ENCODE assay signal across 2 cellular contexts in the genomic region with DNA sequence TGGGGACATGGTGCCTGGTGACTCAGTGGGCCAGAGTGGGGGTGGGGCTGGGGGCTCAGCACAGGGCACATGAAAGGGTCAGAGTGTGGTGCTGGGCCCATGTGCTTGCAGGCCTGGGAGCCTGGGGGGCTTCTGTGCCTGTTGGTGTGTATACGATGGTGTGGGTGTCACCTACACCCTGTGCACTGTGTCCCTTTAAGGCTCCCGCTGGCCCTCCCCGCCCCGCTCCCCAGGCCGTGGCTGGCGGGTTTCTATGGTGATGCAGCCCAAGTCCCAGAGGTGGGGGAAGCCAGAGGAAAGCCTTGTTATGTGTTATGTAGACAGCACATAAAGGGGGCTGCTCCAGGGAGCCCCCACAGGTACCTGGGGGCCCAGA.
TF ChIP-seq lines count a peak whose summit lies in the region.

No MANE protein-coding gene starts in this region.

TF ChIP-seq in GM23338, 12 proteins besides CTCF, POLR2A, EP300 and RAD21 (continues in another document):
- TF ChIP-seq CREB1 (CRISPR knock-in tag; IDR thresholded peaks at IDR 0.05; ENCODE audit: low read depth) (no peak), ZNF331 (CRISPR knock-in tag; IDR thresholded peaks at IDR 0.05; ENCODE audit: low read depth) (no peak), NANOG (IDR thresholded peaks at IDR 0.05; ENCODE audit: borderline replicate concordance) (no peak), STAT1 (IDR thresholded peaks at IDR 0.05; ENCODE audit: unreplicated experiment) (no peak), ZNF114 (CRISPR knock-in tag; IDR thresholded peaks at IDR 0.05) (no peak), EZH2 (IDR thresholded peaks at IDR 0.05; ENCODE audit: low read depth, unreplicated experiment) (no peak), JUNB (IDR thresholded peaks at IDR 0.05; ENCODE audit: unreplicated experiment) (no peak)
- TF ChIP-seq, protein P1, sequence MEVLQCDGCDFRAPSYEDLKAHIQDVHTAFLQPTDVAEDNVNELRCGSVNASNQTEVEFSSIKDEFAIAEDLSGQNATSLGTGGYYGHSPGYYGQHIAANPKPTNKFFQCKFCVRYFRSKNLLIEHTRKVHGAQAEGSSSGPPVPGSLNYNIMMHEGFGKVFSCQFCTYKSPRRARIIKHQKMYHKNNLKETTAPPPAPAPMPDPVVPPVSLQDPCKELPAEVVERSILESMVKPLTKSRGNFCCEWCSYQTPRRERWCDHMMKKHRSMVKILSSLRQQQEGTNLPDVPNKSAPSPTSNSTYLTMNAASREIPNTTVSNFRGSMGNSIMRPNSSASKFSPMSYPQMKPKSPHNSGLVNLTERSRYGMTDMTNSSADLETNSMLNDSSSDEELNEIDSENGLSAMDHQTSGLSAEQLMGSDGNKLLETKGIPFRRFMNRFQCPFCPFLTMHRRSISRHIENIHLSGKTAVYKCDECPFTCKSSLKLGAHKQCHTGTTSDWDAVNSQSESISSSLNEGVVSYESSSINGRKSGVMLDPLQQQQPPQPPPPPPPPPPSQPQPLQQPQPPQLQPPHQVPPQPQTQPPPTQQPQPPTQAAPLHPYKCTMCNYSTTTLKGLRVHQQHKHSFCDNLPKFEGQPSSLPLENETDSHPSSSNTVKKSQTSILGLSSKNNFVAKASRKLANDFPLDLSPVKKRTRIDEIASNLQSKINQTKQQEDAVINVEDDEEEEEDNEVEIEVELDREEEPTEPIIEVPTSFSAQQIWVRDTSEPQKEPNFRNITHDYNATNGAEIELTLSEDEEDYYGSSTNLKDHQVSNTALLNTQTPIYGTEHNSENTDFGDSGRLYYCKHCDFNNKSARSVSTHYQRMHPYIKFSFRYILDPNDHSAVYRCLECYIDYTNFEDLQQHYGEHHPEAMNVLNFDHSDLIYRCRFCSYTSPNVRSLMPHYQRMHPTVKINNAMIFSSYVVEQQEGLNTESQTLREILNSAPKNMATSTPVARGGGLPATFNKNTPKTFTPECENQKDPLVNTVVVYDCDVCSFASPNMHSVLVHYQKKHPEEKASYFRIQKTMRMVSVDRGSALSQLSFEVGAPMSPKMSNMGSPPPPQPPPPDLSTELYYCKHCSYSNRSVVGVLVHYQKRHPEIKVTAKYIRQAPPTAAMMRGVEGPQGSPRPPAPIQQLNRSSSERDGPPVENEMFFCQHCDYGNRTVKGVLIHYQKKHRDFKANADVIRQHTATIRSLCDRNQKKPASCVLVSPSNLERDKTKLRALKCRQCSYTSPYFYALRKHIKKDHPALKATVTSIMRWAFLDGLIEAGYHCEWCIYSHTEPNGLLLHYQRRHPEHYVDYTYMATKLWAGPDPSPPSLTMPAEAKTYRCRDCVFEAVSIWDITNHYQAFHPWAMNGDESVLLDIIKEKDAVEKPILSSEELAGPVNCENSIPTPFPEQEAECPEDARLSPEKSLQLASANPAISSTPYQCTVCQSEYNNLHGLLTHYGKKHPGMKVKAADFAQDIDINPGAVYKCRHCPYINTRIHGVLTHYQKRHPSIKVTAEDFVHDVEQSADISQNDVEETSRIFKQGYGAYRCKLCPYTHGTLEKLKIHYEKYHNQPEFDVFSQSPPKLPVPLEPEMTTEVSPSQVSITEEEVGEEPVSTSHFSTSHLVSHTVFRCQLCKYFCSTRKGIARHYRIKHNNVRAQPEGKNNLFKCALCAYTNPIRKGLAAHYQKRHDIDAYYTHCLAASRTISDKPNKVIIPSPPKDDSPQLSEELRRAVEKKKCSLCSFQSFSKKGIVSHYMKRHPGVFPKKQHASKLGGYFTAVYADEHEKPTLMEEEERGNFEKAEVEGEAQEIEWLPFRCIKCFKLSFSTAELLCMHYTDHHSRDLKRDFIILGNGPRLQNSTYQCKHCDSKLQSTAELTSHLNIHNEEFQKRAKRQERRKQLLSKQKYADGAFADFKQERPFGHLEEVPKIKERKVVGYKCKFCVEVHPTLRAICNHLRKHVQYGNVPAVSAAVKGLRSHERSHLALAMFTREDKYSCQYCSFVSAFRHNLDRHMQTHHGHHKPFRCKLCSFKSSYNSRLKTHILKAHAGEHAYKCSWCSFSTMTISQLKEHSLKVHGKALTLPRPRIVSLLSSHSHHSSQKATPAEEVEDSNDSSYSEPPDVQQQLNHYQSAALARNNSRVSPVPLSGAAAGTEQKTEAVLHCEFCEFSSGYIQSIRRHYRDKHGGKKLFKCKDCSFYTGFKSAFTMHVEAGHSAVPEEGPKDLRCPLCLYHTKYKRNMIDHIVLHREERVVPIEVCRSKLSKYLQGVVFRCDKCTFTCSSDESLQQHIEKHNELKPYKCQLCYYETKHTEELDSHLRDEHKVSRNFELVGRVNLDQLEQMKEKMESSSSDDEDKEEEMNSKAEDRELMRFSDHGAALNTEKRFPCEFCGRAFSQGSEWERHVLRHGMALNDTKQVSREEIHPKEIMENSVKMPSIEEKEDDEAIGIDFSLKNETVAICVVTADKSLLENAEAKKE (CRISPR knock-in tag; IDR thresholded peaks at IDR 0.05), result no peak
- TF ChIP-seq, protein P2, sequence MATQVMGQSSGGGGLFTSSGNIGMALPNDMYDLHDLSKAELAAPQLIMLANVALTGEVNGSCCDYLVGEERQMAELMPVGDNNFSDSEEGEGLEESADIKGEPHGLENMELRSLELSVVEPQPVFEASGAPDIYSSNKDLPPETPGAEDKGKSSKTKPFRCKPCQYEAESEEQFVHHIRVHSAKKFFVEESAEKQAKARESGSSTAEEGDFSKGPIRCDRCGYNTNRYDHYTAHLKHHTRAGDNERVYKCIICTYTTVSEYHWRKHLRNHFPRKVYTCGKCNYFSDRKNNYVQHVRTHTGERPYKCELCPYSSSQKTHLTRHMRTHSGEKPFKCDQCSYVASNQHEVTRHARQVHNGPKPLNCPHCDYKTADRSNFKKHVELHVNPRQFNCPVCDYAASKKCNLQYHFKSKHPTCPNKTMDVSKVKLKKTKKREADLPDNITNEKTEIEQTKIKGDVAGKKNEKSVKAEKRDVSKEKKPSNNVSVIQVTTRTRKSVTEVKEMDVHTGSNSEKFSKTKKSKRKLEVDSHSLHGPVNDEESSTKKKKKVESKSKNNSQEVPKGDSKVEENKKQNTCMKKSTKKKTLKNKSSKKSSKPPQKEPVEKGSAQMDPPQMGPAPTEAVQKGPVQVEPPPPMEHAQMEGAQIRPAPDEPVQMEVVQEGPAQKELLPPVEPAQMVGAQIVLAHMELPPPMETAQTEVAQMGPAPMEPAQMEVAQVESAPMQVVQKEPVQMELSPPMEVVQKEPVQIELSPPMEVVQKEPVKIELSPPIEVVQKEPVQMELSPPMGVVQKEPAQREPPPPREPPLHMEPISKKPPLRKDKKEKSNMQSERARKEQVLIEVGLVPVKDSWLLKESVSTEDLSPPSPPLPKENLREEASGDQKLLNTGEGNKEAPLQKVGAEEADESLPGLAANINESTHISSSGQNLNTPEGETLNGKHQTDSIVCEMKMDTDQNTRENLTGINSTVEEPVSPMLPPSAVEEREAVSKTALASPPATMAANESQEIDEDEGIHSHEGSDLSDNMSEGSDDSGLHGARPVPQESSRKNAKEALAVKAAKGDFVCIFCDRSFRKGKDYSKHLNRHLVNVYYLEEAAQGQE (IDR thresholded peaks at IDR 0.05; ENCODE audit: unreplicated experiment), result no peak
- TF ChIP-seq, protein P3, sequence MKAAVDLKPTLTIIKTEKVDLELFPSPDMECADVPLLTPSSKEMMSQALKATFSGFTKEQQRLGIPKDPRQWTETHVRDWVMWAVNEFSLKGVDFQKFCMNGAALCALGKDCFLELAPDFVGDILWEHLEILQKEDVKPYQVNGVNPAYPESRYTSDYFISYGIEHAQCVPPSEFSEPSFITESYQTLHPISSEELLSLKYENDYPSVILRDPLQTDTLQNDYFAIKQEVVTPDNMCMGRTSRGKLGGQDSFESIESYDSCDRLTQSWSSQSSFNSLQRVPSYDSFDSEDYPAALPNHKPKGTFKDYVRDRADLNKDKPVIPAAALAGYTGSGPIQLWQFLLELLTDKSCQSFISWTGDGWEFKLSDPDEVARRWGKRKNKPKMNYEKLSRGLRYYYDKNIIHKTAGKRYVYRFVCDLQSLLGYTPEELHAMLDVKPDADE (IDR thresholded peaks at IDR 0.05), result no peak

TF ChIP-seq in neural cell, 6 proteins besides CTCF, POLR2A, EP300 and RAD21:
- TF ChIP-seq SMC3 (conservative IDR thresholded peaks at IDR 0.05; ENCODE audit: poor library complexity) (no peak), TAF1 (IDR thresholded peaks at IDR 0.05; ENCODE audit: low read depth) (no peak), MXI1 (conservative IDR thresholded peaks at IDR 0.05; ENCODE audit: poor library complexity, severe bottlenecking) (no peak)
TF ChIP-seq in neural cell: peak in this region for 0.
